Comparison of ENCODE assay signal across 30 cellular contexts in genomic region chr16:66154801-66155200, GRCh38.
DNase-seq lines count a peak whose midpoint lies in the region; TF ChIP-seq lines count a peak whose summit lies in the region.
"Had no signal": no experiment of that assay in that cellular context is flagged by ENCODE, and none has a peak within 500 bp of the region (broad histone marks: within the 10 kb centered on the region; RNA-seq: fewer than 3 reads in every experiment).

No MANE protein-coding gene starts in this region.

- POLR2A ChIA-PET in OCI-LY7 (lab: Charles Lee) = no interaction called here

- no peaks in the 10 kb centered on the region for H4K20me1 ChIP-seq in OCI-LY7 (ENCODE audit: insufficient read depth, low read length)

- H3K9me3 Mint-ChIP-seq in nephron (no peaks in the 10 kb centered on the region), mesothelial cell of epicardium (no peaks in the 10 kb centered on the region)
- H3K9me3 Mint-ChIP-seq: CD8-positive, alpha-beta T cell; GM23338; naive thymus-derived CD8-positive, alpha-beta T cell; stimulated activated effector memory CD8-positive, alpha-beta T cell treated with anti-CD3 and anti-CD28 coated beads, Interleukin-12 subunit alpha, Interleukin-12 subunit beta, amount 100 ng/mL, for 72 hours had no signal

- DNase-seq in AG08395 (ENCODE audit: low spot score) (peak; percentile 48), NCI-H524 (lab: John Stamatoyannopoulos, UW) (peak; percentile 64 to 89), brain microvascular endothelial cell (peak; percentile 64), mesothelial cell of epicardium (ENCODE audit: low spot score in 2 of 2, unreplicated experiment in 2 of 2) (no peak), OCI-LY7 (ENCODE audit: low spot score) (no peak), MV-4-11 (lab: John Stamatoyannopoulos, UW) (no peak)
- DNase-seq in activated CD4-positive, alpha-beta T cell treated with anti-CD3 and anti-CD28 coated beads for 48 hours = no peak
- DNase-seq: 8988T; activated CD4-positive, alpha-beta T cell treated with anti-CD3 and anti-CD28 coated beads, Interleukin-2, amount 10 ng/mL, durations not matched to agents 24 days and 14 days; activated CD8-positive, alpha-beta memory T cell treated with anti-CD3 and anti-CD28 coated beads for 24 hours; activated effector memory CD4-positive, alpha-beta T cell treated with Interleukin-2 at 50 U/mL for 16 hours; AML-193; CD8-positive, alpha-beta T cell; colonic mucosa; effector memory CD4-positive, alpha-beta T cell; midbrain; naive thymus-derived CD8-positive, alpha-beta T cell; NCI-H1048; NCI-H187; NCI-H2171; NCI-H526; Right ventricle myocardium superior; trophoblast cell had no signal

- H3K27ac Mint-ChIP-seq in nephron (peak overlapping the region in 2 of 3 experiments; percentile 71 to 93), mesothelial cell of epicardium (no peak overlapping the region)
- H3K27ac Mint-ChIP-seq: activated CD4-positive, alpha-beta T cell treated with anti-CD3 and anti-CD28 coated beads, Interleukin-2, amount 10 ng/mL, durations not matched to agents 24 days and 14 days; activated naive CD8-positive, alpha-beta T cell; CD8-positive, alpha-beta T cell; GM23338; naive thymus-derived CD8-positive, alpha-beta T cell; stimulated activated effector memory CD8-positive, alpha-beta T cell treated with anti-CD3 and anti-CD28 coated beads, Interleukin-12 subunit alpha, Interleukin-12 subunit beta, amount 100 ng/mL, for 72 hours had no signal

- no peak overlapping the region for H3K4me2 ChIP-seq in OCI-LY7 (ENCODE audit: low read length)
- H3K4me2 ChIP-seq: GM23338 had no signal

- no peak overlapping the region for H2AFZ ChIP-seq in OCI-LY7 (ENCODE audit: low read length)
- H2AFZ ChIP-seq: GM23338 had no signal

- H3K27ac ChIP-seq in brain microvascular endothelial cell = no peak overlapping the region
- no peak overlapping the region for H3K27ac ChIP-seq in OCI-LY7 (ENCODE audit: low read depth, low read length, poor library complexity, severe bottlenecking)
- H3K27ac ChIP-seq: ascending aorta, cardiac muscle cell, colonic mucosa had no signal

- H3K79me2 ChIP-seq in OCI-LY7 (ENCODE audit: insufficient read depth, low read depth, low read length) = no peaks in the 10 kb centered on the region

- H3K4me3 ChIP-seq in brain microvascular endothelial cell (ENCODE audit: low read depth, low read length) (no peak overlapping the region), OCI-LY7 (ENCODE audit: low read depth, low read length, poor library complexity, severe bottlenecking) (no peak overlapping the region)
- H3K4me3 ChIP-seq: ascending aorta, cardiac muscle cell, colonic mucosa, GM12878, GM23338 had no signal

- no TSS peak for BruUV-seq in OCI-LY7 (replicated peaks; lab: Mats Ljungman, UMichigan)

- no peaks in the 10 kb centered on the region for H3K4me1 ChIP-seq in OCI-LY7 (ENCODE audit: insufficient read depth, low read length, poor library complexity, severe bottlenecking)
- H3K4me1 ChIP-seq: colonic mucosa had no signal

- H3K36me3 ChIP-seq in brain microvascular endothelial cell (replicated peaks) (no peaks in the 10 kb centered on the region), OCI-LY7 (ENCODE audit: insufficient read depth, low read length) (no peaks in the 10 kb centered on the region)
- H3K36me3 ChIP-seq: ascending aorta, cardiac muscle cell, colonic mucosa had no signal

- H3K27me3 Mint-ChIP-seq in nephron (ENCODE audit: low read depth) (peaks cover 3% of the 10 kb centered on the region), mesothelial cell of epicardium (ENCODE audit: low read depth) (peaks cover 25% of the 10 kb centered on the region)

- H3K4me1 Mint-ChIP-seq in nephron (peaks cover 68% of the 10 kb centered on the region), mesothelial cell of epicardium (peaks cover 32% of the 10 kb centered on the region)

- no peaks in the 10 kb centered on the region for H3K27me3 ChIP-seq in brain microvascular endothelial cell (replicated peaks)
- H3K27me3 ChIP-seq: ascending aorta, cardiac muscle cell, colonic mucosa had no signal

- intact Hi-C loops in OCI-LY7 (cut with micrococcal nuclease; ENCODE audit: unreplicated experiment) = no loop called here

- no peak overlapping the region for H3K4me3 Mint-ChIP-seq in nephron
- H3K4me3 Mint-ChIP-seq in mesothelial cell of epicardium = no peak overlapping the region
- H3K4me3 Mint-ChIP-seq: activated CD4-positive, alpha-beta T cell treated with anti-CD3 and anti-CD28 coated beads, Interleukin-2, amount 10 ng/mL, durations not matched to agents 24 days and 14 days; activated naive CD8-positive, alpha-beta T cell; CD8-positive, alpha-beta T cell; GM23338; stimulated activated effector memory CD8-positive, alpha-beta T cell treated with anti-CD3 and anti-CD28 coated beads, Interleukin-12 subunit alpha, Interleukin-12 subunit beta, amount 100 ng/mL, for 72 hours had no signal

- in situ Hi-C loops in brain microvascular endothelial cell (cut with HindIII; ENCODE audit: low pct_ligation_motif_present, low sequenced_read_pairs) = no loop called here

- H3K36me3 Mint-ChIP-seq in nephron (ENCODE audit: low read depth) = no peaks in the 10 kb centered on the region
- H3K36me3 Mint-ChIP-seq in mesothelial cell of epicardium = no peaks in the 10 kb centered on the region
- H3K36me3 Mint-ChIP-seq: activated naive CD8-positive, alpha-beta T cell; CD8-positive, alpha-beta T cell; naive thymus-derived CD8-positive, alpha-beta T cell; stimulated activated effector memory CD8-positive, alpha-beta T cell treated with anti-CD3 and anti-CD28 coated beads, Interleukin-12 subunit alpha, Interleukin-12 subunit beta, amount 100 ng/mL, for 72 hours had no signal

- CTCF ChIA-PET in OCI-LY7 (lab: Charles Lee; ENCODE audit: unreplicated experiment) = no interaction called here

- H3K9me3 ChIP-seq in OCI-LY7 (ENCODE audit: low read length) = no peaks in the 10 kb centered on the region
- H3K9me3 ChIP-seq: ascending aorta, colonic mucosa had no signal

- no peaks in the 10 kb centered on the region for H3K9me2 ChIP-seq in OCI-LY7 (ENCODE audit: insufficient read depth, low read length)

- TF ChIP-seq CTCF in brain microvascular endothelial cell (IDR thresholded peaks at IDR 0.05; ENCODE audit: low read depth, low read length, missing control alignments) = no peak
- no peak for TF ChIP-seq CTCF in nephron (IDR thresholded peaks at IDR 0.05; ENCODE audit: unreplicated experiment in 3 of 3)
- no peak for TF ChIP-seq CTCF in mesothelial cell of epicardium (IDR thresholded peaks at IDR 0.05; ENCODE audit: unreplicated experiment)
- no peak for TF ChIP-seq CTCF in OCI-LY7 (conservative IDR thresholded peaks at IDR 0.05; ENCODE audit: low read length)

Comparison
In these comparisons a context has a peak if more than half of its experiments do, and no peak if none do; other contexts are left out.
1. DNase-seq: peak in AG08395 (single experiment), NCI-H524 (2 of 2) and brain microvascular endothelial cell (single experiment); none in mesothelial cell of epicardium (0 of 2), OCI-LY7 (single experiment), MV-4-11 (single experiment) and activated CD4-positive, alpha-beta T cell treated with anti-CD3 and anti-CD28 coated beads for 48 hours (single experiment).